25 cellular contexts compared by ENCODE assay signal in genomic region chr1:162192763-162193162, GRCh38.
"Had no signal": no experiment of that assay in that cellular context is flagged by ENCODE, and none has a peak within 500 bp of the region (broad histone marks: within the 10 kb centered on the region; RNA-seq: fewer than 3 reads in every experiment).

No MANE protein-coding gene starts in this region.

- H3K27ac ChIP-seq: colonic mucosa, dorsolateral prefrontal cortex, gastrocnemius medialis, left lung, parathyroid adenoma, thoracic aorta, uterus had no signal

- H3K9ac ChIP-seq: parathyroid adenoma had no signal

- H3K36me3 ChIP-seq: colonic mucosa, gastrocnemius medialis, left lung, right lobe of liver, thoracic aorta, uterus had no signal

- DNase-seq: activated B cell treated with CpG ODN at 0.5 μM for 24 hours; activated CD4-positive, alpha-beta T cell treated with anti-CD3 and anti-CD28 coated beads for 36 hours; activated CD8-positive, alpha-beta memory T cell treated with anti-CD3 and anti-CD28 coated beads, Interleukin-2, amount 10 ng/mL, durations not matched to agents 7 days and 5 days; activated CD8-positive, alpha-beta T cell treated with anti-CD3 and anti-CD28 coated beads, Interleukin-2, amount 10 ng/mL, durations not matched to agents 7 days and 5 days; activated T-cell treated with anti-CD3 and anti-CD28 coated beads, Interleukin-2, amount 50 U/mL, for 48 hours; cerebellar nuclear complex; colonic mucosa; dorsolateral prefrontal cortex; effector memory CD4-positive, alpha-beta T cell; erythroblast; gastrocnemius medialis; glutamatergic neuron; hypothalamus; left lung; midbrain; naive thymus-derived CD8-positive, alpha-beta T cell; occipital lobe; right lobe of liver; stimulated activated CD4-positive, alpha-beta T cell treated with anti-CD3 and anti-CD28 coated beads, Interleukin-12 subunit alpha, Interleukin-12 subunit beta, amount 100 ng/mL, for 4 hours; stimulated activated CD4-positive, alpha-beta T cell treated with anti-CD3 and anti-CD28 coated beads, Interleukin-4, amount 100 ng/mL, for 1 hour; stimulated activated naive CD8-positive, alpha-beta T cell treated with anti-CD3 and anti-CD28 coated beads, Interleukin-15, Interleukin-2, amounts not matched to agents 100 U/mL and 50 U/mL, for 24 hours; uterus had no signal

- H2AFZ ChIP-seq: parathyroid adenoma had no signal

- H3K4me3 ChIP-seq: colonic mucosa, dorsolateral prefrontal cortex, gastrocnemius medialis, left lung, right lobe of liver, thoracic aorta, uterus had no signal

- H3K79me2 ChIP-seq: parathyroid adenoma had no signal

- H3K9me3 ChIP-seq: colonic mucosa, gastrocnemius medialis, left lung, right lobe of liver, thoracic aorta, uterus had no signal

- H3K4me1 ChIP-seq: parathyroid adenoma, uterus had no signal

- ATAC-seq: activated CD4-positive, alpha-beta T cell treated with anti-CD3 and anti-CD28 coated beads for 36 hours; activated CD8-positive, alpha-beta memory T cell treated with anti-CD3 and anti-CD28 coated beads, Interleukin-2, amount 10 ng/mL, durations not matched to agents 7 days and 5 days; activated CD8-positive, alpha-beta T cell treated with anti-CD3 and anti-CD28 coated beads, Interleukin-2, amount 10 ng/mL, durations not matched to agents 7 days and 5 days; activated naive CD4-positive, alpha-beta T cell treated with anti-CD3 and anti-CD28 coated beads, Interleukin-2, amount 50 U/mL, for 72 hours; gastrocnemius medialis; naive thymus-derived CD8-positive, alpha-beta T cell; stimulated activated naive CD8-positive, alpha-beta T cell treated with anti-CD3 and anti-CD28 coated beads, Interleukin-15, Interleukin-2, amounts not matched to agents 100 U/mL and 50 U/mL, for 24 hours had no signal

- H3K27me3 ChIP-seq: colonic mucosa, dorsolateral prefrontal cortex, gastrocnemius medialis, left lung, right lobe of liver, uterus had no signal
